Comparison of ENCODE assay signal across 19 cellular contexts in genomic region chr9:126618590-126619335, GRCh38. TPM values are rescaled to one million over a fixed set of nuclear protein-coding genes. Genes with fewer than 3 reads are reported as not detected.
DNase-seq lines count a peak whose midpoint lies in the region; ATAC-seq, FAIRE-seq and TF ChIP-seq lines count a peak whose summit lies in the region.
"Had no signal": no experiment of that assay in that cellular context is flagged by ENCODE, and none has a peak within 500 bp of the region (broad histone marks: within the 10 kb centered on the region; RNA-seq: fewer than 3 reads in every experiment).

No MANE protein-coding gene starts in this region.

- TF ChIP-seq POLR2A in GM12892 (IDR thresholded peaks at IDR 0.05; ENCODE audit: low read depth, low read length): no peak

- no peaks in the 10 kb centered on the region for H3K36me3 ChIP-seq in iPS-15b (ENCODE audit: control insufficient read depth, insufficient read depth, low read length)
- H3K36me3 ChIP-seq in trophoblast cell (ENCODE audit: control insufficient read depth in 1 of 2, insufficient read depth in 2 of 2, low read length in 2 of 2): no peaks in the 10 kb centered on the region
- no peaks in the 10 kb centered on the region for H3K36me3 ChIP-seq in small intestine (ENCODE audit: control insufficient read depth in 2 of 2, insufficient read depth in 2 of 2, low read length in 2 of 2)
- H3K36me3 ChIP-seq: gastrocnemius medialis, right lobe of liver, WERI-Rb-1 had no signal

- H3K4me1 ChIP-seq in iPS-15b (ENCODE audit: control insufficient read depth, insufficient read depth, low read length) (peaks cover 17% of the 10 kb centered on the region), trophoblast cell (ENCODE audit: control insufficient read depth in 1 of 2, insufficient read depth in 2 of 2, low read length in 2 of 2) (peaks cover 4 to 5% of the 10 kb centered on the region in 2 experiments), small intestine (ENCODE audit: control insufficient read depth in 2 of 2, insufficient read depth in 1 of 2, low read depth in 1 of 2, low read length in 1 of 2) (no peaks in the 10 kb centered on the region)
- H3K4me1 ChIP-seq: gastrocnemius medialis, right lobe of liver had no signal

- H3K27me3 ChIP-seq in iPS-15b (ENCODE audit: control insufficient read depth, insufficient read depth, low read length): peaks cover 96% of the 10 kb centered on the region
- peaks cover 96% of the 10 kb centered on the region for H3K27me3 ChIP-seq in trophoblast cell (ENCODE audit: insufficient read depth, low read length)
- peaks cover 26 to 77% of the 10 kb centered on the region in 2 donors for H3K27me3 ChIP-seq in small intestine (ENCODE audit: control insufficient read depth in 2 of 2, insufficient read depth in 2 of 2, low read length in 2 of 2)

- no peak overlapping the region for H4K91ac ChIP-seq in trophoblast cell (ENCODE audit: low read depth, low read length)

- H3K4me3 ChIP-seq in iPS-15b (ENCODE audit: low read depth, low read length) (peak overlapping the region; percentile 35), trophoblast cell (ENCODE audit: low read depth, low read length) (no peak overlapping the region), small intestine (ENCODE audit: low read depth in 1 of 2, low read length in 2 of 2) (no peak overlapping the region)
- H3K4me3 ChIP-seq: gastrocnemius medialis, right lobe of liver had no signal

- peaks cover 1% of the 10 kb centered on the region for H3K36me3 Mint-ChIP-seq in IgD-negative memory B cell

- no peak overlapping the region for H4K12ac ChIP-seq in trophoblast cell (ENCODE audit: low read depth, low read length)

- H3K9me3 Mint-ChIP-seq in IgD-negative memory B cell: no peaks in the 10 kb centered on the region
- H3K9me3 Mint-ChIP-seq: HFFc6 had no signal

- H3K14ac ChIP-seq in trophoblast cell (ENCODE audit: low read length): no peak overlapping the region

- no peaks in the 10 kb centered on the region for H3K79me1 ChIP-seq in trophoblast cell (ENCODE audit: low read length)

- H3K27ac ChIP-seq in trophoblast cell (ENCODE audit: low read depth, low read length) (no peak overlapping the region), small intestine (ENCODE audit: low read depth in 1 of 2, low read length in 1 of 2) (no peak overlapping the region)
- H3K27ac ChIP-seq: gastrocnemius medialis, right lobe of liver, WERI-Rb-1 had no signal

- no peaks in the 10 kb centered on the region for H3K79me2 ChIP-seq in trophoblast cell (ENCODE audit: control insufficient read depth, insufficient read depth, low read length, poor library complexity)

- no peak overlapping the region for H3K18ac ChIP-seq in trophoblast cell (ENCODE audit: low read length)

- H2BK12ac ChIP-seq in trophoblast cell (ENCODE audit: low read length): no peak overlapping the region

- H2BK120ac ChIP-seq in trophoblast cell (ENCODE audit: insufficient read depth, low read length, poor library complexity): no peak overlapping the region

- H4K8ac ChIP-seq in trophoblast cell (ENCODE audit: low read depth, low read length): no peak overlapping the region

- H3K9me3 ChIP-seq in iPS-15b (ENCODE audit: control insufficient read depth, insufficient read depth, low read length) (no peaks in the 10 kb centered on the region), trophoblast cell (ENCODE audit: insufficient read depth, low read depth, low read length) (peaks cover 6% of the 10 kb centered on the region), small intestine (ENCODE audit: control insufficient read depth, low read depth) (no peaks in the 10 kb centered on the region)
- H3K9me3 ChIP-seq: gastrocnemius medialis, right lobe of liver had no signal

- H3K9ac ChIP-seq in iPS-15b (ENCODE audit: low read depth, low read length) (no peak overlapping the region), trophoblast cell (ENCODE audit: low read length) (no peak overlapping the region)

- H3K4me1 Mint-ChIP-seq in IgD-negative memory B cell: peaks cover 7 to 13% (median 8%) of the 10 kb centered on the region in 3 donors

- H3K27ac Mint-ChIP-seq in IgD-negative memory B cell: peak overlapping the region; percentile 14 to 68 (median 53)
- H3K27ac Mint-ChIP-seq: HFFc6 had no signal

- no peak overlapping the region for H3K23ac ChIP-seq in trophoblast cell (ENCODE audit: low read length)

- no peak for ATAC-seq in GM19452 (IDR thresholded peaks at IDR 0.05; ENCODE audit: unreplicated experiment)
- no peak for ATAC-seq in HG02610 (IDR thresholded peaks at IDR 0.05; ENCODE audit: unreplicated experiment)
- ATAC-seq: gastrocnemius medialis, right lobe of liver had no signal

- H2AK5ac ChIP-seq in trophoblast cell (ENCODE audit: low read length): no peak overlapping the region

- H3K4me2 ChIP-seq in trophoblast cell (ENCODE audit: low read length): peak overlapping the region; percentile 40

- H2BK5ac ChIP-seq in trophoblast cell (ENCODE audit: low read depth, low read length, poor library complexity): no peak overlapping the region

- H3K27me3 Mint-ChIP-seq in IgD-negative memory B cell: peaks cover 71% of the 10 kb centered on the region

- WGBS in trophoblast cell (ENCODE audit: extremely low coverage, insufficient coverage, insufficient read length): no CpG with 5 or more reads among the region's 49 CpGs
- 4 to 11% (median 9%) methylated on average over 47 to 49 of the region's 49 CpGs for WGBS in small intestine, 3 donors

- H3K4ac ChIP-seq in trophoblast cell (ENCODE audit: low read depth, low read length): no peak overlapping the region

- peak overlapping the region in 2 of 4 donors; percentile 32 to 73 for H3K4me3 Mint-ChIP-seq in IgD-negative memory B cell

- DNase-seq in GM12892 (ENCODE audit: insufficient read length): peak; percentile 23
- no peak for DNase-seq in trophoblast cell
- DNase-seq in small intestine: no peak
- DNase-seq: activated effector memory CD4-positive, alpha-beta T cell treated with anti-CD3 and anti-CD28 coated beads, Interleukin-2, amount 50 U/mL, for 16 hours; gastrocnemius medialis; HFFc6; Karpas-422; NCI-H1105 treated with DMSO at 0.1 percent for 48 hours; NCI-H2171; NK-92 treated with Interleukin-12 subunit alpha and Interleukin-12 subunit beta, amount 100 ng/mL, for 24 hours; RPMI8226; T-helper 1 cell; WERI-Rb-1 had no signal

- FAIRE-seq in GM12892 (lab: Jason Lieb, UNC) (no peak), small intestine (lab: Jason Lieb, UNC) (no peak)

- H2AFZ ChIP-seq in trophoblast cell (ENCODE audit: insufficient read depth, low read length, poor library complexity): no peak overlapping the region

RNA-seq across cellular contexts. Expression of gene LMX1B, which starts 5.0 kb away (rescaled TPM):
- polyA plus RNA-seq in GM12892 (2012; ENCODE audit: missing spikeins): not detected
- not detected for polyA plus RNA-seq in IgD-negative memory B cell
- polyA plus RNA-seq in trophoblast cell (2013): 0.08 and 0.21 TPM in 2 replicates
- polyA plus RNA-seq in small intestine: under 1 TPM in 1 of 3 donors, not detected in 2; 0.13 TPM
- polyA plus RNA-seq: BJ had no signal
